ENCODE assay signal across 24 cellular contexts in genomic region chr12:89796798-89797382, GRCh38.
"Had no signal": no experiment of that assay in that cellular context is flagged by ENCODE, and none has a peak within 500 bp of the region (broad histone marks: within the 10 kb centered on the region; RNA-seq: fewer than 3 reads in every experiment).

No MANE protein-coding gene starts in this region.

- H3K27ac ChIP-seq: breast epithelium, colonic mucosa, heart right ventricle, lower lobe of right lung, right lobe of liver, testis, vagina had no signal

- H3K4me3 ChIP-seq: breast epithelium, colonic mucosa, heart right ventricle, lower lobe of right lung, right lobe of liver, testis, vagina had no signal

- H3K4me1 ChIP-seq: breast epithelium, colonic mucosa, heart right ventricle, lower lobe of right lung, right lobe of liver, testis, vagina had no signal

- DNase-seq: activated B cell treated with CpG ODN at 0.5 μM for 24 hours; activated CD4-positive, alpha-beta T cell treated with anti-CD3 and anti-CD28 coated beads for 4 hours; activated CD4-positive, alpha-beta T cell treated with anti-CD3 and anti-CD28 coated beads, Interleukin-2, amount 50 U/mL, for 48 hours; activated CD8-positive, alpha-beta memory T cell treated with anti-CD3 and anti-CD28 coated beads, Interleukin-2, amount 50 U/mL, for 48 hours; activated naive CD4-positive, alpha-beta T cell; activated naive CD8-positive, alpha-beta T cell treated with anti-CD3 and anti-CD28 coated beads for 36 hours; activated T-cell treated with anti-CD3 and anti-CD28 coated beads, Interleukin-2, amount 50 U/mL, for 4 hours; colonic mucosa; heart right ventricle; lower lobe of right lung; naive B cell; posterior cingulate gyrus; right lobe of liver; small intestine; stimulated activated naive CD4-positive, alpha-beta T cell; testis had no signal

- H3K4me3 Mint-ChIP-seq: activated B cell treated with CpG ODN at 0.5 μM for 24 hours; activated naive CD8-positive, alpha-beta T cell treated with anti-CD3 and anti-CD28 coated beads for 36 hours; activated T-cell treated with anti-CD3 and anti-CD28 coated beads, Interleukin-2, amount 50 U/mL, for 4 hours; central memory CD8-positive, alpha-beta T cell; naive B cell; type B pancreatic cell had no signal

- ATAC-seq: activated T-cell treated with anti-CD3 and anti-CD28 coated beads, Interleukin-2, amount 50 U/mL, for 4 hours; heart right ventricle; left lobe of liver; lower lobe of right lung; right lobe of liver had no signal

- H3K4me1 Mint-ChIP-seq: central memory CD8-positive, alpha-beta T cell had no signal

- H3K27ac Mint-ChIP-seq: activated B cell treated with CpG ODN at 0.5 μM for 24 hours; activated naive CD8-positive, alpha-beta T cell treated with anti-CD3 and anti-CD28 coated beads for 36 hours; activated T-helper 2 cell treated with anti-CD3 and anti-CD28 coated beads, Interferon-gamma antibody, Interleukin-2, Interleukin-4, amounts not matched to agents 10 μg/mL and 5 μg/mL and 100 μg/mL, durations not matched to agents 14 hours and 24 hours and 36 hours; type B pancreatic cell had no signal

- H3K36me3 Mint-ChIP-seq: activated naive CD8-positive, alpha-beta T cell treated with anti-CD3 and anti-CD28 coated beads for 36 hours; naive B cell; type B pancreatic cell had no signal

- H3K27me3 Mint-ChIP-seq: activated B cell treated with CpG ODN at 0.5 μM for 24 hours; activated naive CD8-positive, alpha-beta T cell treated with anti-CD3 and anti-CD28 coated beads for 36 hours; central memory CD8-positive, alpha-beta T cell; naive B cell; type B pancreatic cell had no signal

- H3K9me3 ChIP-seq: breast epithelium, colonic mucosa, heart right ventricle, lower lobe of right lung, right lobe of liver, testis, vagina had no signal

- H3K27me3 ChIP-seq: breast epithelium, colonic mucosa, right lobe of liver, testis, vagina had no signal

- H3K36me3 ChIP-seq: breast epithelium, colonic mucosa, heart right ventricle, lower lobe of right lung, right lobe of liver, vagina had no signal

- FAIRE-seq: astrocyte, keratinocyte, small intestine had no signal

- H3K9me3 Mint-ChIP-seq: activated B cell treated with CpG ODN at 0.5 μM for 24 hours; activated naive CD8-positive, alpha-beta T cell treated with anti-CD3 and anti-CD28 coated beads for 36 hours; activated T-cell treated with anti-CD3 and anti-CD28 coated beads, Interleukin-2, amount 50 U/mL, for 4 hours; activated T-helper 2 cell treated with anti-CD3 and anti-CD28 coated beads, Interferon-gamma antibody, Interleukin-2, Interleukin-4, amounts not matched to agents 10 μg/mL and 5 μg/mL and 100 μg/mL, durations not matched to agents 14 hours and 24 hours and 36 hours; central memory CD8-positive, alpha-beta T cell; naive B cell had no signal
